Comparison of ENCODE assay signal across 22 cellular contexts in the genomic region with DNA sequence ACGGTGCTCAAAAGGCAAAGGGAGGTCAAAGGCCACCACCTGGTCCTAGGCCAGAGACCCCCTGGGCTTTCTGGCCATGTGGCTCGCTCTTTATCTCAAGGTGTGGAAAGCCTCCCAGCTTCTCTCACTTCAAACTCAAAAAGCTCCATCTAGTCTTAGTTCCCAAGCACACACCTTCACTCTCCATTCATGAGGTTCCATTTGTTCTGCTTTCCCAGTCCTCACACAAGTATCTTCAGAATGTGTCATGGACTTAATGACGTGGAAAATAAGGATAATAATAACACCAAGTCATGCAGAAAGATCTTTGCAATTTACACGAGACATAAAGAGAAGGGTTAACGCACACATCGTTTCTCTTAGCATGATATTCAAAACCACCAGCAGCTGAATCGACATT.
"Had no signal": no experiment of that assay in that cellular context is flagged by ENCODE, and none has a peak within 500 bp of the region (broad histone marks: within the 10 kb centered on the region; RNA-seq: fewer than 3 reads in every experiment).

No MANE protein-coding gene starts in this region.

- H3K4me1 ChIP-seq: parathyroid adenoma had no signal

- H3K27me3 Mint-ChIP-seq: activated B cell treated with CpG ODN at 0.5 μM for 24 hours; central memory CD8-positive, alpha-beta T cell had no signal

- H3K79me2 ChIP-seq: hepatocyte, parathyroid adenoma had no signal

- H3K4me3 Mint-ChIP-seq: activated B cell treated with CpG ODN at 0.5 μM for 24 hours; central memory CD8-positive, alpha-beta T cell; nephron; T-helper 1 cell treated with Interleukin-12 subunit alpha and Interleukin-12 subunit beta and Interleukin-4 antibody, amounts not matched to agents 30 μg/mL and 1 μg/mL, for 36 hours had no signal

- H3K4me3 ChIP-seq: hepatocyte, sigmoid colon, thoracic aorta, upper lobe of left lung had no signal

- H3K36me3 ChIP-seq: sigmoid colon, thoracic aorta, upper lobe of left lung had no signal

- H2AFZ ChIP-seq: hepatocyte, parathyroid adenoma had no signal

- H3K9me3 Mint-ChIP-seq: activated B cell treated with CpG ODN at 0.5 μM for 24 hours; central memory CD8-positive, alpha-beta T cell; nephron; T-helper 1 cell treated with Interleukin-12 subunit alpha and Interleukin-12 subunit beta and Interleukin-4 antibody, amounts not matched to agents 30 μg/mL and 1 μg/mL, for 36 hours had no signal

- H3K4me2 ChIP-seq: hepatocyte had no signal

- H3K27ac Mint-ChIP-seq: activated B cell treated with CpG ODN at 0.5 μM for 24 hours; nephron; T-helper 1 cell treated with Interleukin-12 subunit alpha and Interleukin-12 subunit beta and Interleukin-4 antibody, amounts not matched to agents 30 μg/mL and 1 μg/mL, for 36 hours had no signal

- H3K27me3 ChIP-seq: hepatocyte, sigmoid colon, upper lobe of left lung had no signal

- FAIRE-seq: colon had no signal

- H3K9ac ChIP-seq: parathyroid adenoma had no signal

- DNase-seq: activated B cell treated with CpG ODN at 0.5 μM for 24 hours; activated CD4-positive, alpha-beta T cell treated with anti-CD3 and anti-CD28 coated beads for 4 hours; activated CD4-positive, alpha-beta T cell treated with anti-CD3 and anti-CD28 coated beads, Interleukin-2, amount 50 U/mL, for 48 hours; activated naive CD4-positive, alpha-beta T cell treated with Interleukin-2 at 50 U/mL for 16 hours; activated T-cell treated with anti-CD3 and anti-CD28 coated beads, Interleukin-2, amount 50 U/mL, for 48 hours; effector memory CD4-positive, alpha-beta T cell; foreskin melanocyte; glutamatergic neuron; nucleus accumbens; sigmoid colon; stimulated activated CD4-positive, alpha-beta T cell treated with anti-CD3 and anti-CD28 coated beads, Interleukin-4, amount 100 ng/mL, for 1 hour; stimulated activated naive CD4-positive, alpha-beta T cell; T1000; upper lobe of left lung had no signal

- ATAC-seq: esophagus mucosa had no signal

- H3K9me3 ChIP-seq: sigmoid colon, thoracic aorta, upper lobe of left lung had no signal

- H3K27ac ChIP-seq: hepatocyte, parathyroid adenoma, sigmoid colon, thoracic aorta, upper lobe of left lung had no signal
